ENCODE assay signal across 4 cellular contexts in the genomic region with DNA sequence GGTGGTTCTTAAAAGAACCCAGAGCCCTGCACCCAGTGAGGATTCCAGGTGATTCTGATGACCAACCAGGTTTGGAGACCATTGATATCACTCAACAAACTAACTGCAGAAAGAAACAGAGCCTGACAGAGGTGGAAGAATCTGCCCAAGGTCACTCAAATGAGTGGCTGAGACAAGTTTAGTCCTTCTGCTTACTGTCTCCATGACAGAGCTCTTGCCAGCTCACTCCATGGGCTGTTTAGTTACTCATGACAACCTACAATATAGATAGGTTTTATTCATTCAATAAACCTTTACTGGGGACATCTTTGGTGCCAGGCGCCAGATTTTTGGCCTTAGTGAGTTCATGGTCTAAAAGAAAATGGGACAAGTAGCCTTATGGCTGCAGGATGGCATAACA.
"Had no signal": no experiment of that assay in that cellular context is flagged by ENCODE, and none has a peak within 500 bp of the region (broad histone marks: within the 10 kb centered on the region; RNA-seq: fewer than 3 reads in every experiment).

No MANE protein-coding gene starts in this region.

- ATAC-seq: GM23338 had no signal

- H3K4me3 ChIP-seq: GM23338 had no signal

- DNase-seq: H9, HCEC 1CT, IMR-90 had no signal

- H3K9me3 Mint-ChIP-seq: GM23338, H9 had no signal

- H3K27ac Mint-ChIP-seq: GM23338 had no signal

- H3K4me3 Mint-ChIP-seq: GM23338, H9 had no signal
